1 cellular context compared by ENCODE assay signal in the genomic region with DNA sequence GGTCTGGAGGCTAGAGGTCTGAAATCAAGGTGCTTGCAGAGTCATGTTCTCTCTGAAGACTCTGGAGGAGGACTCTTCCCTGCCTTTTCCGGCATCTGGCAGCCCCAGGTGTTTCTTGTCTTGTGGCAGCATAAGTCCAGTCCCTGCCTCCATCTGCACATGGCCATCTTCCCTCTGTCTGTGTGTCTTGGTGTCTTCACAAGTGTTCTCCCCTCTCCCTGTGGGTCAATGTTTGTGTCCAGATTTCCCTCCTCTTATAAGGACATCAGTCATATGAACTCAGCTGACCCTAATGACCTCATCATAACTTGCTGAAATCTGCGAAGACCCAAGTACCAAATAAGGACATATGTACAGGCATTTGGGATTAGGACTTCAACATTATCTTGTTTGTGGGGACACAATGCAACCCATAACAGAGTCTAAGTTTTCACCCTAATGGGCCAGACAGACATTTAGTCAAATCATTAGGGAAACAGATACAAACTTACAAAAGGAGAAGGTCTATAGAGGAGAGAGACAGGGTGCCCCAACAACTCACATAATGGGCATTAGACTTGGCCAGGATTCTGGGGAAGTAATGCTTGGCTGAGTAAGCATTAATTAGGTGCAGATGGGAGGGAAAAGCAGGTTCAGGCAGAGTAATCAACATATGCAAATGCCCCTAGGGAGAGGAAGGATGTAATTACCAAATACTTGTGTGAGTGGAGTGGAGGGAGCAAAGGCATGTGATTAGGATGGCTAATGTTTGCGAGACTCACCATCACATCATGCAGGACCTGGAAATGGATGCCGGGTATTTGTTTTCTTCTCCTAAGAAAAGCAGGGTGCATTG.
TF ChIP-seq lines count a peak whose summit lies in the region.

No MANE protein-coding gene starts in this region.

TF ChIP-seq in SK-N-SH treated with all-trans-retinoic acid at 6 μM for 48 hours, 23 proteins besides CTCF, POLR2A, EP300 and RAD21 (continued from another document):
- TF ChIP-seq TSHZ2 (CRISPR knock-in tag; IDR thresholded peaks at IDR 0.05) (no peak), TOX (CRISPR knock-in tag; IDR thresholded peaks at IDR 0.05; ENCODE audit: borderline replicate concordance) (no peak), ZNF70 (CRISPR knock-in tag; IDR thresholded peaks at IDR 0.05) (no peak), CSDC2 (CRISPR knock-in tag; IDR thresholded peaks at IDR 0.05) (no peak), CREB5 (CRISPR knock-in tag; IDR thresholded peaks at IDR 0.05; ENCODE audit: low read depth) (no peak), OSR1 (CRISPR knock-in tag; IDR thresholded peaks at IDR 0.05) (no peak), PPARA (CRISPR knock-in tag; IDR thresholded peaks at IDR 0.05; ENCODE audit: borderline replicate concordance) (no peak), ZFP30 (CRISPR knock-in tag; IDR thresholded peaks at IDR 0.05) (no peak), SNAI2 (CRISPR knock-in tag; IDR thresholded peaks at IDR 0.05) (no peak)
